10 cellular contexts compared by ENCODE assay signal in the genomic region with DNA sequence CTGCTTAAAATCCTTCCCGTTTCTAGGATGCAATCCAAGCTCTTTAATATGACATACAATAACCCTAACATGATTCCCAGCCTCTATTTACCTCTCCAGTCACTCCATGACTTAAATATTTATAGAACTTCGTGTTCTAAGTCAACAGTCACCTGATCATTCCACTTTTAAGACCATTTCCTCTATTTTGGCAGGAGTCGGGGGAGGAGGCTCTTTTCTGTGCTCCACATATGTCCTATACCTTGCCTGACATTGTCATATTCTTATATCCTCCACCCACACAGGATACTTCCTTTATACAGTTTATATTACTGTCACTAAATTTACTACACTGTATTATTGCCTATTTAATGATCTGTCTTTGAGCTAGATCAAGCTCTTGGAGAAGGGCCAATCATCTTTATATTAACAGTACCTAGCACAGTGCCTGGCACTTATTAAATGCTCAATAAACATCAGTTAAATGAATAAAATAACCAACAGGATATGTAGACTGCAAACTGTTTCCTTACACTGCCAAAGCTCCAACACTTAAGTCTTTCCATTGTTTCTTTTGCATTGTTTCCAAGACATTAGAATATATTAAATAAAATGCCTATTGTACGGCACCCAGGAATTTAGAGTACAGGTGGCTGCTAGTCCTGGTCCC. TPM values are rescaled to one million over a fixed set of nuclear protein-coding genes. Genes with fewer than 3 reads are reported as not detected.
DNase-seq lines count a peak whose midpoint lies in the region; ATAC-seq, FAIRE-seq and TF ChIP-seq lines count a peak whose summit lies in the region.
"Had no signal": no experiment of that assay in that cellular context is flagged by ENCODE, and none has a peak within 500 bp of the region (broad histone marks: within the 10 kb centered on the region; RNA-seq: fewer than 3 reads in every experiment).

No MANE protein-coding gene starts in this region.

- no peak for TF ChIP-seq CTCF in left ventricle myocardium inferior (IDR thresholded peaks at IDR 0.05; ENCODE audit: borderline replicate concordance)
- TF ChIP-seq CTCF in kidney (IDR thresholded peaks at IDR 0.05; ENCODE audit: borderline replicate concordance, extremely low read depth, insufficient read depth): no peak
- no peak for TF ChIP-seq CTCF in GM10248 (IDR thresholded peaks at IDR 0.05; ENCODE audit: control extremely low read depth, extremely low read depth, low read depth, missing control alignments)

- CTCF ChIA-PET in activated CD4-positive, alpha-beta memory T cell treated with anti-CD3 and anti-CD28 coated beads, Interleukin-2, amount 10 ng/mL, durations not matched to agents 7 days and 5 days (lab: Charles Lee): interaction anchor here (1.2 to 3.5 kb wide), 3 partner anchors 26 to 32 kb away, joined by 3 to 22 read pairs (median 5); a partner anchor contains a TSS
- CTCF ChIA-PET in GM10248 (lab: Yijun Ruan, JAX): interaction anchor here (0.7 to 3.9 kb wide), 6 partner anchors 9 to 55 kb away, joined by 3 to 31 read pairs (median 5); no protein-coding TSS in a partner anchor

- no peak for DNase-seq in left ventricle myocardium inferior
- no peak for DNase-seq in left cardiac atrium
- no peak for DNase-seq in activated CD4-positive, alpha-beta memory T cell treated with anti-CD3 and anti-CD28 coated beads, Interleukin-2, amount 10 ng/mL, durations not matched to agents 7 days and 5 days
- DNase-seq in kidney: no peak
- DNase-seq in RCC 7860 (ENCODE audit: low spot score): no peak
- DNase-seq in GM10248 (ENCODE audit: extremely low spot score): no peak
- DNase-seq: NCI-H774, thyroid gland had no signal

- peaks cover 36% of the 10 kb centered on the region for H3K36me3 Mint-ChIP-seq in activated CD4-positive, alpha-beta memory T cell treated with anti-CD3 and anti-CD28 coated beads, Interleukin-2, amount 10 ng/mL, durations not matched to agents 7 days and 5 days (ENCODE audit: low read depth)

- peaks cover 92% of the 10 kb centered on the region for H3K4me1 ChIP-seq in left ventricle myocardium inferior
- H3K4me1 ChIP-seq in kidney (ENCODE audit: control insufficient read depth in 1 of 2, insufficient read depth in 1 of 2, low read depth in 1 of 2, low read length in 2 of 2): peaks cover 20 to 29% of the 10 kb centered on the region in 2 donors
- H3K4me1 ChIP-seq in urinary bladder (ENCODE audit: insufficient read depth): peaks cover 1% of the 10 kb centered on the region

- H3K4me3 Mint-ChIP-seq in activated CD4-positive, alpha-beta memory T cell treated with anti-CD3 and anti-CD28 coated beads, Interleukin-2, amount 10 ng/mL, durations not matched to agents 7 days and 5 days: peak overlapping the region; percentile 99

- H3K9me3 Mint-ChIP-seq in activated CD4-positive, alpha-beta memory T cell treated with anti-CD3 and anti-CD28 coated beads, Interleukin-2, amount 10 ng/mL, durations not matched to agents 7 days and 5 days: no peaks in the 10 kb centered on the region

- no peaks in the 10 kb centered on the region for H3K27me3 Mint-ChIP-seq in activated CD4-positive, alpha-beta memory T cell treated with anti-CD3 and anti-CD28 coated beads, Interleukin-2, amount 10 ng/mL, durations not matched to agents 7 days and 5 days

- POLR2A ChIA-PET in activated CD4-positive, alpha-beta memory T cell treated with anti-CD3 and anti-CD28 coated beads, Interleukin-2, amount 10 ng/mL, durations not matched to agents 7 days and 5 days (lab: Charles Lee): interaction anchor here (1.4 to 5.0 kb wide), 5 partner anchors 8 to 30 kb away, joined by 4 to 48 read pairs (median 5); a partner anchor contains a TSS
- POLR2A ChIA-PET in GM10248 (lab: Yijun Ruan, JAX): no interaction called here

- intact Hi-C loops in left ventricle myocardium inferior (cut with micrococcal nuclease) (no loop called here), left cardiac atrium (cut with DNase I) (no loop called here), kidney (cut with DNase I) (no loop called here)

- no peaks in the 10 kb centered on the region for H3K9me3 ChIP-seq in left ventricle myocardium inferior (replicated peaks)
- no peaks in the 10 kb centered on the region for H3K9me3 ChIP-seq in kidney (ENCODE audit: control insufficient read depth in 1 of 2, low read length in 2 of 2)
- H3K9me3 ChIP-seq: thyroid gland had no signal

- no peak overlapping the region for H3K27ac Mint-ChIP-seq in activated CD4-positive, alpha-beta memory T cell treated with anti-CD3 and anti-CD28 coated beads, Interleukin-2, amount 10 ng/mL, durations not matched to agents 7 days and 5 days

- H3K27ac ChIP-seq in left ventricle myocardium inferior (replicated peaks) (no peak overlapping the region), kidney (ENCODE audit: low read depth in 2 of 2, low read length in 2 of 2) (no peak overlapping the region), urinary bladder (ENCODE audit: low read depth) (no peak overlapping the region)
- H3K27ac ChIP-seq: thyroid gland had no signal

- H3K27me3 ChIP-seq in left ventricle myocardium inferior (ENCODE audit: low read depth): no peaks in the 10 kb centered on the region
- H3K27me3 ChIP-seq: thyroid gland had no signal

- peaks cover 69% of the 10 kb centered on the region for H3K4me1 Mint-ChIP-seq in activated CD4-positive, alpha-beta memory T cell treated with anti-CD3 and anti-CD28 coated beads, Interleukin-2, amount 10 ng/mL, durations not matched to agents 7 days and 5 days

- FAIRE-seq in kidney (lab: Jason Lieb, UNC): no peak
- FAIRE-seq in RCC 7860 (lab: Jason Lieb, UNC): no peak

- no peak overlapping the region for H3K9ac ChIP-seq in kidney (ENCODE audit: low read length in 2 of 2)

- peak overlapping the region; percentile 95 for H3K4me3 ChIP-seq in left ventricle myocardium inferior
- peak overlapping the region; percentile 85 to 89 for H3K4me3 ChIP-seq in kidney (ENCODE audit: low read length in 2 of 2)
- H3K4me3 ChIP-seq in urinary bladder (ENCODE audit: low read depth, low read length): peak overlapping the region; percentile 4

- H3K36me3 ChIP-seq in left ventricle myocardium inferior (no peaks in the 10 kb centered on the region), kidney (ENCODE audit: control insufficient read depth in 1 of 2, insufficient read depth in 2 of 2, low read length in 2 of 2) (no peaks in the 10 kb centered on the region), urinary bladder (ENCODE audit: insufficient read depth) (no peaks in the 10 kb centered on the region)
- H3K36me3 ChIP-seq: thyroid gland had no signal

- ATAC-seq in left cardiac atrium: no peak
- no peak for ATAC-seq in GM18519 (IDR thresholded peaks at IDR 0.05; ENCODE audit: low FRiP score, unreplicated experiment)

- WGBS in urinary bladder: 33% methylated on average over 4 of the region's 4 CpGs

RNA-seq across cellular contexts. Expression of a gene that starts 2.7 kb away (rescaled TPM):
- total RNA-seq in left ventricle myocardium inferior (29.0 TPM), left cardiac atrium (10 to 100 TPM; 35.4 to 39.0 TPM), kidney (86.7 TPM), urinary bladder (177 TPM)
- total RNA-seq in activated CD4-positive, alpha-beta memory T cell treated with anti-CD3 and anti-CD28 coated beads, Interleukin-2, amount 10 ng/mL, durations not matched to agents 7 days and 5 days: 100 to 1,000 TPM; 112 to 113 TPM
- polyA plus RNA-seq in kidney (ENCODE audit: insufficient read depth, low read depth, low replicate concordance) (39.0 TPM), urinary bladder (67.3 TPM)

RNA-seq across cellular contexts. Expression of a gene that starts 29.8 kb away (rescaled TPM):
- total RNA-seq in left ventricle myocardium inferior: 10.1 TPM
- 10 to 100 TPM in 1 of 2 donors, 1 to 10 TPM in 1; 9.5 to 14.8 TPM for total RNA-seq in left cardiac atrium
- under 1 TPM; 0.13 TPM for total RNA-seq in activated CD4-positive, alpha-beta memory T cell treated with anti-CD3 and anti-CD28 coated beads, Interleukin-2, amount 10 ng/mL, durations not matched to agents 7 days and 5 days
- 32.8 TPM for total RNA-seq in kidney
- 12.7 TPM for polyA plus RNA-seq in kidney (ENCODE audit: insufficient read depth, low read depth, low replicate concordance)
- 31.8 TPM for total RNA-seq in urinary bladder
- 19.2 TPM for polyA plus RNA-seq in urinary bladder

Comparison
In these comparisons a context has a peak if more than half of its experiments do, and no peak if none do; other contexts are left out.
1. H3K4me3 ChIP-seq: peak in every context shown above with its lines; median percentile 95 in left ventricle myocardium inferior; 87 in kidney; 4 in urinary bladder.